7 cellular contexts compared by ENCODE assay signal in the genomic region with DNA sequence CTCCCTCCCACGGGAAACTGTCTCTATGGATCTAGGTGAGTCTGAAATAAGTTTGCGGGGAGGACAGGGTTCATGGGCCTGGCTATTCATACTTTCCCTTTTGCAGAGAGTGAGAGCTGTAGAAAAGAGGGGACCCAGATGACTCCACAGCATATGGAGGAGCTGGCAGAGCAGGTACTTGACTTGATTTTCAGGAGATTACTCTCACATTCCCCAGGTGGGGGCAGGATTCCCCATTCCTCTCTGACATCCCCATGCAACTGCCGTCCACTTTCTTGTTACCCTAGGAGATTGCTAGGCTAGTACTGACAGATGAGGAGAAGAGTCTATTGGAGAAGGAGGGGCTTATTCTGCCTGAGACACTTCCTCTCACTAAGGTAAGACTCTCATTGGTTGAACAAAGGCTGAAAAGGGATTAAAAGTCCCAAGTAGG. TPM values are rescaled to one million over a fixed set of nuclear protein-coding genes. Genes with fewer than 3 reads are reported as not detected.
DNase-seq lines count a peak whose midpoint lies in the region; ATAC-seq and TF ChIP-seq lines count a peak whose summit lies in the region.

No MANE protein-coding gene starts in this region.

- H3K27ac ChIP-seq in HUES48 (ENCODE audit: low read depth, low read length): peak overlapping the region; percentile 93
- peak overlapping the region; percentile 95 for H3K27ac ChIP-seq in RWPE1
- H3K27ac ChIP-seq in duodenal mucosa (ENCODE audit: low read depth, low read length): peak overlapping the region; percentile 97

- H3K9ac ChIP-seq in HUES48 (ENCODE audit: low read depth, low read length): peak overlapping the region; percentile 59
- peak overlapping the region; percentile 96 to 97 for H3K9ac ChIP-seq in duodenal mucosa (ENCODE audit: low read depth in 1 of 2, low read length in 2 of 2)
- H3K9ac ChIP-seq in mucosa of stomach (ENCODE audit: low read length): peak overlapping the region; percentile 77

- CTCF ChIA-PET in RWPE1 (lab: Yijun Ruan, JAX): interaction anchor here (1.1 to 1.5 kb wide), 3 partner anchors 11 to 149 kb away, joined by 4 to 6 read pairs (median 6); no protein-coding TSS in a partner anchor

- ATAC-seq in GM21390 (IDR thresholded peaks at IDR 0.05; ENCODE audit: unreplicated experiment): no peak

- H3K4me1 ChIP-seq in HUES48 (ENCODE audit: control insufficient read depth, insufficient read depth, low read length) (peaks cover 37% of the 10 kb centered on the region), duodenal mucosa (ENCODE audit: control insufficient read depth in 1 of 2, insufficient read depth in 2 of 2, low read length in 2 of 2) (peaks cover 45 to 47% of the 10 kb centered on the region in 2 donors), mucosa of stomach (ENCODE audit: control insufficient read depth, insufficient read depth, low read length) (peaks cover 41% of the 10 kb centered on the region)

- H3K9me3 ChIP-seq in HUES48 (ENCODE audit: control insufficient read depth, insufficient read depth, low read length) (no peaks in the 10 kb centered on the region), duodenal mucosa (ENCODE audit: control insufficient read depth in 1 of 2, low read length in 2 of 2) (no peaks in the 10 kb centered on the region), mucosa of stomach (ENCODE audit: control insufficient read depth, low read length) (no peaks in the 10 kb centered on the region)

- H3K36me3 ChIP-seq in HUES48 (ENCODE audit: control insufficient read depth, insufficient read depth, low read length) (peaks cover 41% of the 10 kb centered on the region), duodenal mucosa (ENCODE audit: control insufficient read depth in 1 of 2, insufficient read depth in 2 of 2, low read length in 2 of 2) (peaks cover 31 to 35% of the 10 kb centered on the region in 2 donors), mucosa of stomach (ENCODE audit: control insufficient read depth, insufficient read depth, low read length) (peaks cover 18% of the 10 kb centered on the region)

- peak overlapping the region; percentile 89 for H3K4me3 ChIP-seq in HUES48 (ENCODE audit: low read depth, low read length)
- peak overlapping the region; percentile 89 to 94 for H3K4me3 ChIP-seq in duodenal mucosa (ENCODE audit: low read depth in 1 of 2, low read length in 2 of 2)
- peak overlapping the region; percentile 91 for H3K4me3 ChIP-seq in mucosa of stomach (ENCODE audit: low read length)

- POLR2A ChIA-PET in RWPE1 (lab: Yijun Ruan, JAX; ENCODE audit: low non-redundant PET): interaction anchor here (2.4 kb wide), 1 partner anchor 16 kb away, joined by 13 read pairs; a partner anchor contains a TSS

- peak; percentile 40 for TF ChIP-seq CTCF in RWPE1 (conservative IDR thresholded peaks at IDR 0.05; ENCODE audit: low read depth)

- H3K27me3 ChIP-seq in HUES48 (ENCODE audit: control insufficient read depth, insufficient read depth, low read length) (no peaks in the 10 kb centered on the region), duodenal mucosa (ENCODE audit: control insufficient read depth in 1 of 2, insufficient read depth in 2 of 2, low read length in 2 of 2) (no peaks in the 10 kb centered on the region), mucosa of stomach (ENCODE audit: control insufficient read depth, insufficient read depth, low read length) (no peaks in the 10 kb centered on the region)

- peak; percentile 66 for DNase-seq in Daoy (ENCODE audit: low read depth)
- peak; percentile 87 for DNase-seq in RWPE1 (ENCODE audit: low spot score)
- DNase-seq in stimulated activated CD4-positive, alpha-beta T cell treated with anti-CD3 and anti-CD28 coated beads, Interleukin-4, amount 100 ng/mL, for 4 hours: no peak

RNA-seq across cellular contexts. Expression of a gene that starts 0.7 kb away (rescaled TPM):
- total RNA-seq in Daoy (2014; rRNA removed; shearing (Covaris generic)): 97.9 and 104 TPM in 2 replicates

RNA-seq across cellular contexts. Expression of a gene that starts 1.1 kb away (rescaled TPM):
- 173 and 190 TPM in 2 replicates for total RNA-seq in Daoy (2014; rRNA removed; shearing (Covaris generic))

RNA-seq across cellular contexts. Expression of a gene that starts 15.9 kb away (rescaled TPM):
- 23.6 and 24.8 TPM in 2 replicates for total RNA-seq in Daoy (2014; rRNA removed; shearing (Covaris generic))

RNA-seq across cellular contexts. Expression of a gene that starts 16.0 kb away (rescaled TPM):
- total RNA-seq in Daoy (2014; rRNA removed; shearing (Covaris generic)): 11.7 and 16.3 TPM in 2 replicates

RNA-seq across cellular contexts. Expression of a gene that starts 21.0 kb away (rescaled TPM):
- total RNA-seq in Daoy (2014; rRNA removed; shearing (Covaris generic)): 0.21 and 0.51 TPM in 2 replicates

Comparison
In these comparisons a context has a peak if more than half of its experiments do, and no peak if none do; other contexts are left out.
1. DNase-seq: peak in Daoy (single experiment) and RWPE1 (single experiment); none in stimulated activated CD4-positive, alpha-beta T cell treated with anti-CD3 and anti-CD28 coated beads, Interleukin-4, amount 100 ng/mL, for 4 hours (0 of 2).
2. Peak in every context shown above with its lines, with median percentiles within 50 percentile points of each other: H3K27ac ChIP-seq, H3K4me3 ChIP-seq and H3K9ac ChIP-seq.